Comparison of ENCODE assay signal across 16 cellular contexts in genomic region chr2:149606251-149606811, GRCh38. TPM values are rescaled to one million over a fixed set of nuclear protein-coding genes. Genes with fewer than 3 reads are reported as not detected.
DNase-seq lines count a peak whose midpoint lies in the region; ATAC-seq and TF ChIP-seq lines count a peak whose summit lies in the region.
"Had no signal": no experiment of that assay in that cellular context is flagged by ENCODE, and none has a peak within 500 bp of the region (broad histone marks: within the 10 kb centered on the region; RNA-seq: fewer than 3 reads in every experiment).

No MANE protein-coding gene starts in this region.

- H3K27ac ChIP-seq in SK-N-SH (ENCODE audit: low read depth in 2 of 2, low read length in 1 of 2), result no peak overlapping the region
- peak overlapping the region; percentile 33 for H3K27ac ChIP-seq in SJSA1
- peak overlapping the region; percentile 24 for H3K27ac ChIP-seq in smooth muscle cell (ENCODE audit: low read depth)
- H3K27ac ChIP-seq: PC-9 had no signal

- H3F3A ChIP-seq in SK-N-SH (replicated peaks; ENCODE audit: insufficient read depth), result no peaks in the 10 kb centered on the region
- H3F3A ChIP-seq in smooth muscle cell (ENCODE audit: low read depth), result no peaks in the 10 kb centered on the region

- peaks cover 0 to 6% of the 10 kb centered on the region in 2 experiments; a peak in 2 of 4 replicates for H3K4me1 ChIP-seq in SK-N-SH (ENCODE audit: control insufficient read depth in 1 of 2, insufficient read depth in 2 of 2, low read depth in 1 of 2, low read length in 1 of 2)
- H3K4me1 ChIP-seq in SJSA1 (replicated peaks), result peaks cover 16% of the 10 kb centered on the region
- H3K4me1 ChIP-seq in smooth muscle cell (ENCODE audit: low read depth), result no peaks in the 10 kb centered on the region

- intact Hi-C loops in sciatic nerve (cut with DNase I), result no loop called here

- H3K36me3 ChIP-seq in SK-N-SH (replicated peaks in 1 of 2; ENCODE audit: control insufficient read depth in 1 of 2, insufficient read depth in 2 of 2, low read length in 1 of 2), result no peaks in the 10 kb centered on the region
- H3K36me3 ChIP-seq in SJSA1, result no peaks in the 10 kb centered on the region
- no peaks in the 10 kb centered on the region for H3K36me3 ChIP-seq in smooth muscle cell (ENCODE audit: low read depth)

- POLR2A ChIA-PET in SK-N-SH (lab: Yijun Ruan, JAX), result no interaction called here

- ATAC-seq in SK-N-SH treated with all-trans-retinoic acid at 6 μM for 48 hours, result no peak
- ATAC-seq in sciatic nerve, result no peak
- ATAC-seq in GM18520 (IDR thresholded peaks at IDR 0.05; ENCODE audit: unreplicated experiment), result no peak
- ATAC-seq: Right ventricle myocardium inferior had no signal

- TF ChIP-seq RAD21 in SK-N-SH (IDR thresholded peaks at IDR 0.05; ENCODE audit: low read length), result no peak

- H2AFZ ChIP-seq in SK-N-SH (ENCODE audit: low read depth), result no peak overlapping the region
- H2AFZ ChIP-seq in smooth muscle cell (ENCODE audit: low read depth), result no peak overlapping the region
- H2AFZ ChIP-seq: PC-9 had no signal

- no peak for TF ChIP-seq EP300 in SK-N-SH (IDR thresholded peaks at IDR 0.05; ENCODE audit: borderline replicate concordance in 1 of 2, low read depth in 1 of 2, low read length in 1 of 2)

- H3K9me3 ChIP-seq in SK-N-SH (0 out of 2 replicates have a peak, but pooled peaks cover 5% of the 10 kb centered on the region), SJSA1 (replicated peaks) (peaks cover 4% of the 10 kb centered on the region; the same call in 1 of the 2 replicates), smooth muscle cell (replicated peaks; ENCODE audit: low read depth) (no peaks in the 10 kb centered on the region)

- no peaks in the 10 kb centered on the region for H3K79me2 ChIP-seq in SK-N-SH (ENCODE audit: insufficient read depth)
- H3K79me2 ChIP-seq in smooth muscle cell (ENCODE audit: low read depth), result no peaks in the 10 kb centered on the region

- CTCF ChIA-PET in SK-N-SH (lab: Yijun Ruan, JAX), result no interaction called here

- DNase-seq in SK-N-SH, result no peak
- DNase-seq in SJSA1 (ENCODE audit: low read depth in 1 of 2, low spot score in 2 of 2), result peak in 1 of 2 experiments; percentile 58
- peak; percentile 71 for DNase-seq in fibroblast of pulmonary artery (ENCODE audit: low read depth)
- DNase-seq in smooth muscle cell (lab: John Stamatoyannopoulos, UW; ENCODE audit: unreplicated experiment), result no peak
- DNase-seq in sciatic nerve (ENCODE audit: low spot score), result no peak
- DNase-seq in hepatic stellate cell (ENCODE audit: low spot score), result no peak
- DNase-seq: Calu3; CD4-positive, alpha-beta T cell; DMS79 treated with DMSO at 0.1 percent for 48 hours; MV-4-11; NCI-H1436 treated with DMSO at 0.1 percent for 48 hours; NCI-H69 had no signal

- no peak overlapping the region for H3K9ac ChIP-seq in SK-N-SH
- no peak overlapping the region for H3K9ac ChIP-seq in smooth muscle cell (ENCODE audit: low read depth)

- H4K20me1 ChIP-seq in SK-N-SH (ENCODE audit: insufficient read depth) (no peaks in the 10 kb centered on the region), smooth muscle cell (ENCODE audit: low read depth) (no peaks in the 10 kb centered on the region)

- no peak overlapping the region for H3K4me2 ChIP-seq in SK-N-SH
- no peak overlapping the region for H3K4me2 ChIP-seq in smooth muscle cell
- H3K4me2 ChIP-seq: PC-9 had no signal

- H3K27me3 ChIP-seq in SK-N-SH (ENCODE audit: insufficient read depth) (no peaks in the 10 kb centered on the region), SJSA1 (replicated peaks) (no peaks in the 10 kb centered on the region), smooth muscle cell (ENCODE audit: low read depth) (no peaks in the 10 kb centered on the region)

- H3K4me3 ChIP-seq in SK-N-SH (ENCODE audit: low read depth in 2 of 2, low read length in 1 of 2) (no peak overlapping the region), SJSA1 (no peak overlapping the region), fibroblast of pulmonary artery (replicated peaks; ENCODE audit: low read depth, low read length) (no peak overlapping the region), smooth muscle cell (no peak overlapping the region)
- H3K4me3 ChIP-seq: PC-9 had no signal

- TF ChIP-seq CTCF in SK-N-SH (IDR thresholded peaks at IDR 0.05) (no peak), fibroblast of pulmonary artery (IDR thresholded peaks at IDR 0.05; ENCODE audit: low read length, missing control alignments) (no peak), smooth muscle cell (IDR thresholded peaks at IDR 0.05; ENCODE audit: borderline replicate concordance, insufficient read depth, poor library complexity, severe bottlenecking) (no peak)

- no peaks in the 10 kb centered on the region for H3K9me2 ChIP-seq in SK-N-SH

TF ChIP-seq in SK-N-SH, 30 proteins besides CTCF, POLR2A, EP300 and RAD21 (continues in another document):
- TF ChIP-seq, protein P1, sequence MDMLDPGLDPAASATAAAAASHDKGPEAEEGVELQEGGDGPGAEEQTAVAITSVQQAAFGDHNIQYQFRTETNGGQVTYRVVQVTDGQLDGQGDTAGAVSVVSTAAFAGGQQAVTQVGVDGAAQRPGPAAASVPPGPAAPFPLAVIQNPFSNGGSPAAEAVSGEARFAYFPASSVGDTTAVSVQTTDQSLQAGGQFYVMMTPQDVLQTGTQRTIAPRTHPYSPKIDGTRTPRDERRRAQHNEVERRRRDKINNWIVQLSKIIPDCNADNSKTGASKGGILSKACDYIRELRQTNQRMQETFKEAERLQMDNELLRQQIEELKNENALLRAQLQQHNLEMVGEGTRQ (IDR thresholded peaks at IDR 0.05; ENCODE audit: borderline replicate concordance, low read depth, low read length), result no peak
- TF ChIP-seq TEAD4 (IDR thresholded peaks at IDR 0.05; ENCODE audit: borderline replicate concordance, insufficient read depth) (no peak), TAF1 (IDR thresholded peaks at IDR 0.05; ENCODE audit: borderline replicate concordance, low read depth, low read length) (no peak), MEF2A (IDR thresholded peaks at IDR 0.05; ENCODE audit: borderline replicate concordance, low read depth) (no peak), FOXM1 (IDR thresholded peaks at IDR 0.05; ENCODE audit: low read depth) (no peak), EZH2phosphoT487 (IDR thresholded peaks at IDR 0.05; ENCODE audit: borderline replicate concordance, low read depth) (no peak), ELF1 (IDR thresholded peaks at IDR 0.05) (no peak)
- TF ChIP-seq, protein P2, sequence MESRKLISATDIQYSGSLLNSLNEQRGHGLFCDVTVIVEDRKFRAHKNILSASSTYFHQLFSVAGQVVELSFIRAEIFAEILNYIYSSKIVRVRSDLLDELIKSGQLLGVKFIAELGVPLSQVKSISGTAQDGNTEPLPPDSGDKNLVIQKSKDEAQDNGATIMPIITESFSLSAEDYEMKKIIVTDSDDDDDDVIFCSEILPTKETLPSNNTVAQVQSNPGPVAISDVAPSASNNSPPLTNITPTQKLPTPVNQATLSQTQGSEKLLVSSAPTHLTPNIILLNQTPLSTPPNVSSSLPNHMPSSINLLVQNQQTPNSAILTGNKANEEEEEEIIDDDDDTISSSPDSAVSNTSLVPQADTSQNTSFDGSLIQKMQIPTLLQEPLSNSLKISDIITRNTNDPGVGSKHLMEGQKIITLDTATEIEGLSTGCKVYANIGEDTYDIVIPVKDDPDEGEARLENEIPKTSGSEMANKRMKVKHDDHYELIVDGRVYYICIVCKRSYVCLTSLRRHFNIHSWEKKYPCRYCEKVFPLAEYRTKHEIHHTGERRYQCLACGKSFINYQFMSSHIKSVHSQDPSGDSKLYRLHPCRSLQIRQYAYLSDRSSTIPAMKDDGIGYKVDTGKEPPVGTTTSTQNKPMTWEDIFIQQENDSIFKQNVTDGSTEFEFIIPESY (IDR thresholded peaks at IDR 0.05; ENCODE audit: borderline replicate concordance, low read depth), result no peak

TF ChIP-seq in SK-N-SH treated with all-trans-retinoic acid at 6 μM for 48 hours, 23 proteins besides CTCF, POLR2A, EP300 and RAD21:
- no peak for TF ChIP-seq ZNF8 (CRISPR knock-in tag; IDR thresholded peaks at IDR 0.05)
- no peak for TF ChIP-seq CSDC2 (CRISPR knock-in tag; IDR thresholded peaks at IDR 0.05)
- TF ChIP-seq, protein P3, sequence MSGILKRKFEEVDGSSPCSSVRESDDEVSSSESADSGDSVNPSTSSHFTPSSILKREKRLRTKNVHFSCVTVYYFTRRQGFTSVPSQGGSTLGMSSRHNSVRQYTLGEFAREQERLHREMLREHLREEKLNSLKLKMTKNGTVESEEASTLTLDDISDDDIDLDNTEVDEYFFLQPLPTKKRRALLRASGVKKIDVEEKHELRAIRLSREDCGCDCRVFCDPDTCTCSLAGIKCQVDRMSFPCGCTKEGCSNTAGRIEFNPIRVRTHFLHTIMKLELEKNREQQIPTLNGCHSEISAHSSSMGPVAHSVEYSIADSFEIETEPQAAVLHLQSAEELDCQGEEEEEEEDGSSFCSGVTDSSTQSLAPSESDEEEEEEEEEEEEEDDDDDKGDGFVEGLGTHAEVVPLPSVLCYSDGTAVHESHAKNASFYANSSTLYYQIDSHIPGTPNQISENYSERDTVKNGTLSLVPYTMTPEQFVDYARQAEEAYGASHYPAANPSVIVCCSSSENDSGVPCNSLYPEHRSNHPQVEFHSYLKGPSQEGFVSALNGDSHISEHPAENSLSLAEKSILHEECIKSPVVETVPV (CRISPR knock-in tag; IDR thresholded peaks at IDR 0.05), result no peak
- no peak for TF ChIP-seq CREB5 (CRISPR knock-in tag; IDR thresholded peaks at IDR 0.05; ENCODE audit: low read depth)
- TF ChIP-seq ZC3H10 (CRISPR knock-in tag; IDR thresholded peaks at IDR 0.05), result no peak
- no peak for TF ChIP-seq PPARA (CRISPR knock-in tag; IDR thresholded peaks at IDR 0.05; ENCODE audit: borderline replicate concordance)
- no peak for TF ChIP-seq ISL1 (CRISPR knock-in tag; IDR thresholded peaks at IDR 0.05)
- TF ChIP-seq OSR1 (CRISPR knock-in tag; IDR thresholded peaks at IDR 0.05), result no peak
- no peak for TF ChIP-seq ZNF70 (CRISPR knock-in tag; IDR thresholded peaks at IDR 0.05)
TF ChIP-seq in SK-N-SH treated with all-trans-retinoic acid at 6 μM for 48 hours: peak in this region for 0.

RNA-seq across cellular contexts. Expression of gene MMADHC, which starts 18.8 kb away (rescaled TPM):
- polyA plus RNA-seq in SK-N-SH (2012; rRNA removed), result 40.4 and 45.1 TPM in 2 replicates
- 61.8 and 81.5 TPM in 2 replicates for polyA plus RNA-seq in SK-N-SH (2012; cell fraction: cytosol; rRNA removed)
- polyA plus RNA-seq in SK-N-SH (2012; cell fraction: nucleus; rRNA removed), result 11.3 and 27.8 TPM in 2 replicates
- total RNA-seq in SJSA1 (2014; rRNA removed; shearing (Covaris generic)), result 246 and 260 TPM in 2 replicates
- 174 and 188 TPM in 2 replicates for total RNA-seq in smooth muscle cell
- 141 and 159 TPM in 2 replicates for polyA plus RNA-seq in smooth muscle cell
- 53.5 TPM for total RNA-seq in sciatic nerve

Comparison
In these comparisons a context has a peak if more than half of its experiments do, and no peak if none do; other contexts are left out.
1. H3K27ac ChIP-seq: peak in SJSA1 (single experiment) and smooth muscle cell (single experiment); none in SK-N-SH (0 of 2).